Comparison of ENCODE assay signal across 15 cellular contexts in genomic region chr10:60376221-60376620, GRCh38. TPM values are rescaled to one million over a fixed set of nuclear protein-coding genes. Genes with fewer than 3 reads are reported as not detected.
DNase-seq lines count a peak whose midpoint lies in the region; ATAC-seq and TF ChIP-seq lines count a peak whose summit lies in the region.
"Had no signal": no experiment of that assay in that cellular context is flagged by ENCODE, and none has a peak within 500 bp of the region (broad histone marks: within the 10 kb centered on the region; RNA-seq: fewer than 3 reads in every experiment).

No MANE protein-coding gene starts in this region.

- H3K4me1 ChIP-seq in OCI-LY1 (ENCODE audit: insufficient read depth, low read length, severe bottlenecking): peaks cover 98% of the 10 kb centered on the region
- H3K4me1 ChIP-seq in endodermal cell (ENCODE audit: control insufficient read depth, insufficient read depth, low read length): no peaks in the 10 kb centered on the region
- H3K4me1 ChIP-seq: BLaER1 had no signal

- H3K79me2 ChIP-seq in OCI-LY1 (ENCODE audit: insufficient read depth, low read length): peaks cover 71% of the 10 kb centered on the region

- peak overlapping the region; percentile 52; the same call in 1 of the 2 replicates for H3K4me2 ChIP-seq in OCI-LY1 (ENCODE audit: low read length)
- H3K4me2 ChIP-seq: BLaER1 had no signal

- no peaks in the 10 kb centered on the region for H3K9me3 Mint-ChIP-seq in endodermal cell
- H3K9me3 Mint-ChIP-seq: HFFc6 had no signal

- H3K4me3 ChIP-seq in OCI-LY1 (ENCODE audit: low read depth, low read length, poor library complexity, severe bottlenecking) (no peak overlapping the region), dorsolateral prefrontal cortex (peak overlapping the region in 2 of 59 donors; percentile 10 to 14), endodermal cell (ENCODE audit: low read length) (no peak overlapping the region)
- H3K4me3 ChIP-seq: BLaER1 had no signal

- TF ChIP-seq CTCF in C4-2B (conservative IDR thresholded peaks at IDR 0.05) (no peak), OCI-LY1 (IDR thresholded peaks at IDR 0.05; ENCODE audit: low read length) (no peak), dorsolateral prefrontal cortex (IDR thresholded peaks at IDR 0.05 in 54 of 56, conservative IDR thresholded peaks at IDR 0.05 in 2 of 56; ENCODE audit: low read depth in 1 of 56, partially characterized antibody in 56 of 56) (no peak), endodermal cell (conservative IDR thresholded peaks at IDR 0.05) (no peak)

- H2AFZ ChIP-seq in OCI-LY1 (ENCODE audit: low read length): no peak overlapping the region

- WGBS in endodermal cell (ENCODE audit: insufficient coverage in 1 of 2, insufficient read length in 1 of 2), 2 experiments: 88 to 100% methylated on average over 1 to 2 of the region's 2 CpGs

- H3K27me3 ChIP-seq in OCI-LY1 (ENCODE audit: insufficient read depth, low read length): no peaks in the 10 kb centered on the region
- no peaks in the 10 kb centered on the region for H3K27me3 ChIP-seq in dorsolateral prefrontal cortex
- no peaks in the 10 kb centered on the region for H3K27me3 ChIP-seq in endodermal cell (ENCODE audit: control insufficient read depth, insufficient read depth, low read length, poor library complexity, severe bottlenecking)
- H3K27me3 ChIP-seq: BLaER1 had no signal

- no peaks in the 10 kb centered on the region for H3K36me3 Mint-ChIP-seq in endodermal cell (ENCODE audit: low read depth)
- H3K36me3 Mint-ChIP-seq: CD4-positive, CD25-positive, alpha-beta regulatory T cell had no signal

- no peaks in the 10 kb centered on the region for H3K9me2 ChIP-seq in OCI-LY1 (ENCODE audit: low read depth, low read length)

- H3K9ac ChIP-seq in OCI-LY1 (ENCODE audit: low read length) (peak overlapping the region; percentile 18; the same call in 1 of the 2 replicates), endodermal cell (ENCODE audit: extremely low read depth, low read length, poor library complexity, severe bottlenecking) (no peak overlapping the region)
- H3K9ac ChIP-seq: BLaER1 had no signal

- H3K27ac ChIP-seq in C4-2B (peak overlapping the region; percentile 91; the same call in 1 of the 2 replicates), OCI-LY1 (ENCODE audit: low read depth, low read length, poor library complexity, severe bottlenecking) (peak overlapping the region; percentile 87), dorsolateral prefrontal cortex (peak overlapping the region in 56 of 59 donors; percentile 9 to 95 (median 64)), substantia nigra (ENCODE audit: low read depth, low read length, poor library complexity, severe bottlenecking) (peak overlapping the region; percentile 54), endodermal cell (ENCODE audit: low read depth, low read length) (no peak overlapping the region)
- H3K27ac ChIP-seq: 22Rv1, BLaER1 had no signal

- no peaks in the 10 kb centered on the region for H4K20me1 ChIP-seq in OCI-LY1 (ENCODE audit: insufficient read depth, low read length)
- H4K20me1 ChIP-seq: BLaER1 had no signal

- H3K36me3 ChIP-seq in OCI-LY1 (ENCODE audit: insufficient read depth, low read length) (no peaks in the 10 kb centered on the region), endodermal cell (ENCODE audit: control insufficient read depth, insufficient read depth, low read length) (no peaks in the 10 kb centered on the region)
- H3K36me3 ChIP-seq: BLaER1 had no signal

- H3K4me1 Mint-ChIP-seq in endodermal cell: peaks cover 20% of the 10 kb centered on the region
- H3K4me1 Mint-ChIP-seq: CD4-positive, CD25-positive, alpha-beta regulatory T cell had no signal

- H3K9me3 ChIP-seq in OCI-LY1 (ENCODE audit: low read length): no peaks in the 10 kb centered on the region
- no peaks in the 10 kb centered on the region for H3K9me3 ChIP-seq in endodermal cell (ENCODE audit: control insufficient read depth, low read length)
- H3K9me3 ChIP-seq: BLaER1 had no signal

- no peaks in the 10 kb centered on the region for H3F3A ChIP-seq in OCI-LY1 (ENCODE audit: insufficient read depth, low read length)

- H3K4me3 Mint-ChIP-seq in endodermal cell: no peak overlapping the region
- H3K4me3 Mint-ChIP-seq: CD4-positive, CD25-positive, alpha-beta regulatory T cell; HFFc6 had no signal

- DNase-seq in dorsolateral prefrontal cortex (no peak), substantia nigra (lab: John Stamatoyannopoulos, UW) (no peak), endodermal cell (no peak)
- DNase-seq: AML-193; Calu3; CD4-positive, CD25-positive, alpha-beta regulatory T cell; DMS 273 treated with DMSO at 0.1 percent for 48 hours; HCEC 1CT; HFFc6 had no signal

- intact Hi-C loops in dorsolateral prefrontal cortex (cut with DNase I): no loop called here

- no peaks in the 10 kb centered on the region for H3K27me3 Mint-ChIP-seq in endodermal cell (ENCODE audit: insufficient read depth)
- H3K27me3 Mint-ChIP-seq: CD4-positive, CD25-positive, alpha-beta regulatory T cell had no signal

- ATAC-seq in HG03095 (IDR thresholded peaks at IDR 0.05; ENCODE audit: unreplicated experiment): no peak
- ATAC-seq in GM18498 (IDR thresholded peaks at IDR 0.05; ENCODE audit: unreplicated experiment): no peak

- no peak overlapping the region for H3K27ac Mint-ChIP-seq in endodermal cell
- H3K27ac Mint-ChIP-seq: CD4-positive, CD25-positive, alpha-beta regulatory T cell; HFFc6 had no signal

RNA-seq across cellular contexts. Expression of gene ANK3, which starts 13.5 kb away (rescaled TPM):
- total RNA-seq in dorsolateral prefrontal cortex: 100 to 1,000 TPM; 181 to 667 (median 439) TPM
- 10 to 100 TPM; 65.0 to 79.5 TPM for total RNA-seq in endodermal cell
- 44.1 TPM for polyA plus RNA-seq in endodermal cell (2013, experiment 1 of 2)
- 44.2 TPM for polyA plus RNA-seq in endodermal cell (2013, experiment 2 of 2)
- total RNA-seq: HFFc6 had no signal
